16 cellular contexts compared by ENCODE assay signal in the genomic region with DNA sequence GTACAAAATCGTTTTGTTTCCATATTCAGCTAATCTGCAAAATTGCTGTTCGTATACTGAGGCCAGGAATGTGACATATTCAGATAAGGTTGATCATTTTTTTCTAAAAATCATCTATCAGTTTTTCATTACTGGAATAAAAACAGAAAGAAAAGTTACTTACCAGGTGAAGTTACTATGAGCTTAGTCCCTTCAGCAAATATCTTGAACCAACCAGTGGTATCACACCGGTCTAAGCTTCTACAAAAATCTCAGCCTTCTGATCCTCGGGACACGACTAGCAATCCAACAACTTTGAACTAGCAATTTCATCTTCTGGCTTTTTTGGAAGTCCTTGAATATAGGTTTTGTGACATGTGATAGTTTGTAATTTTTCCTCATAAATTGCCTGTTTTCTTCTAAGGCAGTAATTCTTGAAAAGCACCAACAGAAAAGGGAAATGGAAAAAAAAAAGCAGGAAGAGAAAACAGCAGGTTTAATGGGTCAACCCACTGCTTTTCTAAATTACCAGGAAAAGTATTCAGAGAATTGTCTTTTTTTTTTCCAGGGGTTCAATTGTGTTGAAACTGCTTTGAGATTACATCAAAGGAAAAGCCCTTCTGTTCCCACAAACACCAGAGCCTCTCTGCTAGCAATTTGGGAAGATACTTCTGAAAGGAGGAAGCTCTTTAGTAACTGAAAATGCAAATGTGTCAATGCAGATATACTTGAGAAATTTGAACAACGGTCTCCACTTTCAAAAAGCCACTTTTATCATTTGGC.
A peak's percentile ranks its signal among the peaks of the same experiment; 100 is the strongest.
DNase-seq lines count a peak whose midpoint lies in the region; ATAC-seq, FAIRE-seq and TF ChIP-seq lines count a peak whose summit lies in the region.
"Had no signal": no experiment of that assay in that cellular context is flagged by ENCODE, and none has a peak within 500 bp of the region (broad histone marks: within the 10 kb centered on the region; RNA-seq: fewer than 3 reads in every experiment).

No MANE protein-coding gene starts in this region.

- H4K20me1 ChIP-seq in K562 (replicated peaks; ENCODE audit: control insufficient read depth, insufficient read depth, low read length) (no peaks in the 10 kb centered on the region), smooth muscle cell (ENCODE audit: low read depth) (no peaks in the 10 kb centered on the region)

- H3K9ac ChIP-seq in K562 (ENCODE audit: insufficient read depth in 1 of 2, low read depth in 2 of 2, low read length in 2 of 2) (no peak overlapping the region), smooth muscle cell (ENCODE audit: low read depth) (no peak overlapping the region)

- H3K4me1 ChIP-seq in K562 (replicated peaks in 1 of 2; ENCODE audit: control insufficient read depth in 2 of 2, insufficient read depth in 2 of 2, low read length in 2 of 2), result no peaks in the 10 kb centered on the region; a peak in 1 of 5 replicates
- H3K4me1 ChIP-seq in smooth muscle cell (ENCODE audit: low read depth), result no peaks in the 10 kb centered on the region
- H3K4me1 ChIP-seq: gastroesophageal sphincter, sigmoid colon had no signal

- no peak overlapping the region for H3K4me2 ChIP-seq in K562 (ENCODE audit: insufficient read depth, low read length)
- no peak overlapping the region for H3K4me2 ChIP-seq in smooth muscle cell

- peak; percentile 15 for FAIRE-seq in K562 (lab: Jason Lieb, UNC)
- FAIRE-seq: endothelial cell of umbilical vein, RCC 7860 had no signal

- TF ChIP-seq CTCF in CD14-positive monocyte (IDR thresholded peaks at IDR 0.05) (no peak), K562 (IDR thresholded peaks at IDR 0.05 in 2 of 3, conservative IDR thresholded peaks at IDR 0.05 in 1 of 3; ENCODE audit: insufficient read depth in 2 of 3, low read depth in 1 of 3, low read length in 3 of 3) (no peak), smooth muscle cell (IDR thresholded peaks at IDR 0.05; ENCODE audit: borderline replicate concordance, insufficient read depth, poor library complexity, severe bottlenecking) (no peak), RWPE1 (conservative IDR thresholded peaks at IDR 0.05; ENCODE audit: low read depth) (no peak)

- in situ Hi-C loops in K562 (cut with MboI), result no loop called here

- no peak for TF ChIP-seq EP300 in K562 (IDR thresholded peaks at IDR 0.05; ENCODE audit: low read length)

- peak overlapping the region; percentile 21 to 88 (median 80) for H3K27ac Mint-ChIP-seq in CD14-positive monocyte
- H3K27ac Mint-ChIP-seq: CD4-positive, CD25-positive, alpha-beta regulatory T cell; type B pancreatic cell had no signal

- H3K27me3 Mint-ChIP-seq in CD14-positive monocyte (ENCODE audit: low read depth in 3 of 3), result no peaks in the 10 kb centered on the region
- H3K27me3 Mint-ChIP-seq: CD4-positive, CD25-positive, alpha-beta regulatory T cell; type B pancreatic cell had no signal

- H3K36me3 Mint-ChIP-seq in CD14-positive monocyte, result no peaks in the 10 kb centered on the region
- H3K36me3 Mint-ChIP-seq: CD4-positive, CD25-positive, alpha-beta regulatory T cell; type B pancreatic cell had no signal

- ATAC-seq in K562, result no peak
- ATAC-seq: gastroesophageal sphincter had no signal

- no peaks in the 10 kb centered on the region for H3F3A ChIP-seq in smooth muscle cell (ENCODE audit: low read depth)

- no peak overlapping the region for H3K4me3 ChIP-seq in K562
- H3K4me3 ChIP-seq in smooth muscle cell, result no peak overlapping the region
- H3K4me3 ChIP-seq: gastroesophageal sphincter, sigmoid colon had no signal

- H3K9me3 Mint-ChIP-seq in CD14-positive monocyte, result no peaks in the 10 kb centered on the region
- H3K9me3 Mint-ChIP-seq: CD4-positive, CD25-positive, alpha-beta regulatory T cell; type B pancreatic cell had no signal

- H3K79me2 ChIP-seq in K562 (ENCODE audit: control insufficient read depth, insufficient read depth, low read length), result no peaks in the 10 kb centered on the region
- no peaks in the 10 kb centered on the region for H3K79me2 ChIP-seq in smooth muscle cell (ENCODE audit: low read depth)

- TF ChIP-seq RAD21 in K562 (CRISPR knock-in tag; conservative IDR thresholded peaks at IDR 0.05 in 1 of 2, IDR thresholded peaks at IDR 0.05 in 1 of 2), result no peak

- no peaks in the 10 kb centered on the region for H3K36me3 ChIP-seq in K562 (ENCODE audit: control insufficient read depth, insufficient read depth, low read length)
- H3K36me3 ChIP-seq in smooth muscle cell (ENCODE audit: low read depth), result no peaks in the 10 kb centered on the region
- H3K36me3 ChIP-seq: gastroesophageal sphincter, sigmoid colon had no signal

- H3K27me3 ChIP-seq in K562 (ENCODE audit: control insufficient read depth in 2 of 2, insufficient read depth in 2 of 2, low read length in 2 of 2) (no peaks in the 10 kb centered on the region), smooth muscle cell (ENCODE audit: low read depth) (no peaks in the 10 kb centered on the region)
- H3K27me3 ChIP-seq: gastroesophageal sphincter, sigmoid colon had no signal

- intact Hi-C loops in CD14-positive monocyte (cut with micrococcal nuclease) (no loop called here), K562 (cut with micrococcal nuclease) (no loop called here)

- no peaks in the 10 kb centered on the region for H3K9me1 ChIP-seq in K562 (ENCODE audit: control insufficient read depth, insufficient read depth, low read length)

- WGBS in K562 (ENCODE audit: insufficient coverage, low coverage, missing lambda C conversion rate), result 5% methylated on average over 6 of the region's 6 CpGs
- WGBS in smooth muscle cell (ENCODE audit: low lambda C conversion rate), result 77% methylated on average over 6 of the region's 6 CpGs

- POLR2A ChIA-PET in K562 (lab: Yijun Ruan, JAX), result interaction anchor here (0.7 to 1.0 kb wide), 2 partner anchors 11 to 19 kb away, joined by 3 read pairs; no protein-coding TSS in a partner anchor
- POLR2A ChIA-PET in RWPE1 (lab: Yijun Ruan, JAX; ENCODE audit: low non-redundant PET), result no interaction called here

- H2AFZ ChIP-seq in K562 (ENCODE audit: low read depth, low read length) (no peak overlapping the region), smooth muscle cell (ENCODE audit: low read depth) (no peak overlapping the region)

- no peak for TF ChIP-seq POLR2A in K562 (conservative IDR thresholded peaks at IDR 0.05)

- H3K4me1 Mint-ChIP-seq in CD14-positive monocyte, result peaks cover 51% of the 10 kb centered on the region
- H3K4me1 Mint-ChIP-seq: CD4-positive, CD25-positive, alpha-beta regulatory T cell had no signal

- no TSS peak for BruUV-seq in K562 (replicated peaks; lab: Mats Ljungman, UMichigan)

- H3K27ac ChIP-seq in K562 (ENCODE audit: extremely low read depth, low read depth, low read length) (no peak overlapping the region), smooth muscle cell (ENCODE audit: low read depth) (no peak overlapping the region), RWPE1 (no peak overlapping the region)
- H3K27ac ChIP-seq: gastroesophageal sphincter, sigmoid colon had no signal

- DNase-seq in CD14-positive monocyte (ENCODE audit: low spot score) (no peak), GDM1 (lab: John Stamatoyannopoulos, UW) (peak; percentile 50), SKM-1 (lab: John Stamatoyannopoulos, UW; ENCODE audit: unreplicated experiment) (peak; percentile 62), K562 (ENCODE audit: extremely low read depth in 1 of 4, low spot score in 3 of 4) (no peak), smooth muscle cell (lab: John Stamatoyannopoulos, UW; ENCODE audit: unreplicated experiment) (no peak), NCI-H1694 (lab: John Stamatoyannopoulos, UW) (no peak), RWPE1 (ENCODE audit: low spot score) (no peak)
- DNase-seq: activated CD8-positive, alpha-beta memory T cell treated with anti-CD3 and anti-CD28 coated beads for 24 hours; CD4-positive, CD25-positive, alpha-beta regulatory T cell; NCI-H510A; sigmoid colon; stimulated activated CD4-positive, alpha-beta T cell treated with anti-CD3 and anti-CD28 coated beads, Interleukin-4, amount 100 ng/mL, for 4 hours had no signal

- H3K9me3 ChIP-seq in K562 (replicated peaks; ENCODE audit: control insufficient read depth, insufficient read depth, low read depth, low read length), result no peaks in the 10 kb centered on the region
- no peaks in the 10 kb centered on the region for H3K9me3 ChIP-seq in smooth muscle cell (replicated peaks; ENCODE audit: low read depth)
- H3K9me3 ChIP-seq: gastroesophageal sphincter, sigmoid colon had no signal

- peak overlapping the region in 1 of 2 donors; percentile 51 for H3K4me3 Mint-ChIP-seq in CD14-positive monocyte
- H3K4me3 Mint-ChIP-seq: type B pancreatic cell had no signal

- CTCF ChIA-PET in K562 (lab: Yijun Ruan, JAX; ENCODE audit: low intra/inter-chr PET ratio) (no interaction called here), RWPE1 (lab: Yijun Ruan, JAX) (interaction anchor here (0.7 kb wide), 1 partner anchor 472 kb away, joined by 7 read pairs; no protein-coding TSS in a partner anchor)

TF ChIP-seq in K562, 482 proteins besides CTCF, POLR2A, EP300 and RAD21 (continues in another document):
- no peak for TF ChIP-seq ZNF263 (CRISPR knock-in tag; IDR thresholded peaks at IDR 0.05; ENCODE audit: borderline replicate concordance)
- TF ChIP-seq MBD2 (IDR thresholded peaks at IDR 0.05; ENCODE audit: borderline replicate concordance, low read depth), result no peak
- no peak for TF ChIP-seq JUN (IDR thresholded peaks at IDR 0.05; ENCODE audit: borderline replicate concordance, low read depth, low read length)
- no peak for TF ChIP-seq JUN (CRISPR knock-in tag; IDR thresholded peaks at IDR 0.05; ENCODE audit: borderline replicate concordance)
- TF ChIP-seq MXI1 (IDR thresholded peaks at IDR 0.05; ENCODE audit: low read depth, low read length), result no peak
- no peak for TF ChIP-seq RHOXF2B (CRISPR knock-in tag; conservative IDR thresholded peaks at IDR 0.05)
- TF ChIP-seq, protein P1, sequence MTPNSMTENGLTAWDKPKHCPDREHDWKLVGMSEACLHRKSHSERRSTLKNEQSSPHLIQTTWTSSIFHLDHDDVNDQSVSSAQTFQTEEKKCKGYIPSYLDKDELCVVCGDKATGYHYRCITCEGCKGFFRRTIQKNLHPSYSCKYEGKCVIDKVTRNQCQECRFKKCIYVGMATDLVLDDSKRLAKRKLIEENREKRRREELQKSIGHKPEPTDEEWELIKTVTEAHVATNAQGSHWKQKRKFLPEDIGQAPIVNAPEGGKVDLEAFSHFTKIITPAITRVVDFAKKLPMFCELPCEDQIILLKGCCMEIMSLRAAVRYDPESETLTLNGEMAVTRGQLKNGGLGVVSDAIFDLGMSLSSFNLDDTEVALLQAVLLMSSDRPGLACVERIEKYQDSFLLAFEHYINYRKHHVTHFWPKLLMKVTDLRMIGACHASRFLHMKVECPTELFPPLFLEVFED (CRISPR knock-in tag; conservative IDR thresholded peaks at IDR 0.05), result no peak
- no peak for TF ChIP-seq ZFX (CRISPR knock-in tag; IDR thresholded peaks at IDR 0.05)
- TF ChIP-seq SAFB (IDR thresholded peaks at IDR 0.05; ENCODE audit: borderline replicate concordance, low read depth, low read length), result no peak

Comparison
In these comparisons a context has a peak if more than half of its experiments do, and no peak if none do; other contexts are left out.
1. DNase-seq: peak in GDM1 (single experiment) and SKM-1 (single experiment); none in CD14-positive monocyte (single experiment), K562 (0 of 4), smooth muscle cell (single experiment), NCI-H1694 (single experiment) and RWPE1 (single experiment).